13 cellular contexts compared by ENCODE assay signal in genomic region chr17:81349397-81350319, GRCh38. TPM values are rescaled to one million over a fixed set of nuclear protein-coding genes. Genes with fewer than 3 reads are reported as not detected.
A peak's percentile ranks its signal among the peaks of the same experiment; 100 is the strongest.
DNase-seq lines count a peak whose midpoint lies in the region; ATAC-seq and TF ChIP-seq lines count a peak whose summit lies in the region.
"Had no signal": no experiment of that assay in that cellular context is flagged by ENCODE, and none has a peak within 500 bp of the region (broad histone marks: within the 10 kb centered on the region; RNA-seq: fewer than 3 reads in every experiment).

No MANE protein-coding gene starts in this region.

- H3K27ac Mint-ChIP-seq in naive B cell: peak overlapping the region in 4 of 6 donors; percentile 4 to 75 (median 45)
- H3K27ac Mint-ChIP-seq: activated CD8-positive, alpha-beta T cell treated with anti-CD3 and anti-CD28 coated beads for 36 hours had no signal

- no peak for TF ChIP-seq CTCF in WERI-Rb-1 (IDR thresholded peaks at IDR 0.05; ENCODE audit: low read depth, low read length)
- TF ChIP-seq CTCF in tibial artery (IDR thresholded peaks at IDR 0.05): no peak

- intact Hi-C loops in tibial artery (cut with DNase I; ENCODE audit: low total_unique reads): no loop called here

- H3K9me3 ChIP-seq in WERI-Rb-1 (ENCODE audit: severe bottlenecking) (no peaks in the 10 kb centered on the region), tibial artery (no peaks in the 10 kb centered on the region)
- H3K9me3 ChIP-seq: upper lobe of right lung had no signal

- H3K27me3 ChIP-seq in WERI-Rb-1 (ENCODE audit: insufficient read depth, low read depth, severe bottlenecking) (peaks cover 13% of the 10 kb centered on the region), tibial artery (no peaks in the 10 kb centered on the region)
- H3K27me3 ChIP-seq: upper lobe of right lung had no signal

- H3K36me3 ChIP-seq in WERI-Rb-1 (no peaks in the 10 kb centered on the region; the same call in 1 of the 2 replicates), tibial artery (no peaks in the 10 kb centered on the region)
- H3K36me3 ChIP-seq: upper lobe of right lung had no signal

- H3K4me3 ChIP-seq in WERI-Rb-1 (ENCODE audit: low read depth, low read length) (no peak overlapping the region), tibial artery (no peak overlapping the region)
- H3K4me3 ChIP-seq: upper lobe of right lung had no signal

- H3K4me3 Mint-ChIP-seq in naive B cell: no peak overlapping the region
- H3K4me3 Mint-ChIP-seq: activated CD8-positive, alpha-beta T cell treated with anti-CD3 and anti-CD28 coated beads for 36 hours had no signal

- H3K9me3 Mint-ChIP-seq in naive B cell: no peaks in the 10 kb centered on the region
- H3K9me3 Mint-ChIP-seq: activated CD8-positive, alpha-beta T cell treated with anti-CD3 and anti-CD28 coated beads for 36 hours had no signal

- H3K27ac ChIP-seq in WERI-Rb-1 (peak overlapping the region; percentile 71), tibial artery (no peak overlapping the region)
- H3K27ac ChIP-seq: upper lobe of right lung had no signal

- ATAC-seq in naive B cell (ENCODE audit: low read depth in 2 of 2) (no peak), HG02885 (IDR thresholded peaks at IDR 0.05; ENCODE audit: poor library complexity, unreplicated experiment) (no peak)
- ATAC-seq: activated CD8-positive, alpha-beta T cell treated with anti-CD3 and anti-CD28 coated beads for 36 hours had no signal

- H3K27me3 Mint-ChIP-seq in naive B cell: peaks cover 2 to 45% (median 18%) of the 10 kb centered on the region in 3 donors

- DNase-seq in DMS 273 (lab: John Stamatoyannopoulos, UW; ENCODE audit: unreplicated experiment) (peak; percentile 90), MV-4-11 (lab: John Stamatoyannopoulos, UW) (peak; percentile 3), WERI-Rb-1 (peak; percentile 97), naive B cell (no peak), tibial artery (no peak), T-helper 9 cell (no peak), AG08396 (ENCODE audit: low spot score) (no peak)
- DNase-seq: activated CD8-positive, alpha-beta T cell treated with anti-CD3 and anti-CD28 coated beads for 36 hours; DND-41; NCI-H1436 treated with DMSO at 0.1 percent for 48 hours; Right ventricle myocardium superior had no signal

- H3K4me1 Mint-ChIP-seq in naive B cell: peaks cover under 1 to 6% (median 4%) of the 10 kb centered on the region in 3 donors

- H3K36me3 Mint-ChIP-seq in naive B cell: no peaks in the 10 kb centered on the region

- H3K4me1 ChIP-seq in tibial artery: peaks cover 0 to 12% (median 8%) of the 10 kb centered on the region in 4 donors

RNA-seq across cellular contexts. Expression of gene BAHCC1, which starts 45.6 kb away (rescaled TPM):
- polyA plus RNA-seq in naive B cell (ENCODE audit: low read depth in 6 of 6): under 1 TPM in 1 of 6 donors, not detected in 5; 0.07 TPM

RNA-seq across cellular contexts. Expression of gene SLC38A10, which starts 54.6 kb away (rescaled TPM):
- 10 to 100 TPM; 44.0 to 82.0 (median 51.0) TPM for polyA plus RNA-seq in naive B cell (ENCODE audit: low read depth in 6 of 6)

Comparison
In these comparisons a context has a peak if more than half of its experiments do, and no peak if none do; other contexts are left out.
1. DNase-seq: peak in DMS 273 (single experiment), MV-4-11 (single experiment) and WERI-Rb-1 (single experiment); none in naive B cell (single experiment), tibial artery (0 of 2), T-helper 9 cell (single experiment) and AG08396 (single experiment).